In genomic region chr17:27245230-27245696, GRCh38 we compare ENCODE assay signal across 1 cellular context.
TF ChIP-seq lines count a peak whose summit lies in the region.

No MANE protein-coding gene starts in this region.

TF ChIP-seq in HepG2, 621 proteins besides CTCF, POLR2A, EP300 and RAD21 (continued from another document and continues in another):
- TF ChIP-seq IRF9 (CRISPR knock-in tag; IDR thresholded peaks at IDR 0.05; ENCODE audit: borderline replicate concordance): no peak
- peak; percentile 47; the same call in 1 of the 2 replicates for TF ChIP-seq ZFP91 (CRISPR knock-in tag; IDR thresholded peaks at IDR 0.05; ENCODE audit: borderline replicate concordance)
- no peak for TF ChIP-seq CHD4 (IDR thresholded peaks at IDR 0.05; ENCODE audit: borderline replicate concordance, low read length)
- peak; percentile 61 for TF ChIP-seq BCL6 (CRISPR knock-in tag; IDR thresholded peaks at IDR 0.05)
- TF ChIP-seq PHF21A (CRISPR knock-in tag; IDR thresholded peaks at IDR 0.05): no peak
- no peak for TF ChIP-seq ATF5 (CRISPR knock-in tag; IDR thresholded peaks at IDR 0.05; ENCODE audit: low read depth)
- TF ChIP-seq ZNF720 (CRISPR knock-in tag; IDR thresholded peaks at IDR 0.05): no peak
- no peak for TF ChIP-seq ZNF431 (CRISPR knock-in tag; IDR thresholded peaks at IDR 0.05; ENCODE audit: borderline replicate concordance, low read depth)
- no peak for TF ChIP-seq HIVEP1 (CRISPR knock-in tag; IDR thresholded peaks at IDR 0.05)
- TF ChIP-seq ZNF703 (CRISPR knock-in tag; IDR thresholded peaks at IDR 0.05; ENCODE audit: borderline replicate concordance): no peak
- TF ChIP-seq ZNF382 (CRISPR knock-in tag; IDR thresholded peaks at IDR 0.05; ENCODE audit: borderline replicate concordance): no peak
- TF ChIP-seq NR0B2 (CRISPR knock-in tag; IDR thresholded peaks at IDR 0.05): no peak
- no peak for TF ChIP-seq ZNF274 (CRISPR knock-in tag; IDR thresholded peaks at IDR 0.05)
- TF ChIP-seq FIP1L1 (IDR thresholded peaks at IDR 0.05; ENCODE audit: borderline replicate concordance, insufficient read depth, low read depth, low read length): no peak
- TF ChIP-seq SYNCRIP (IDR thresholded peaks at IDR 0.05; ENCODE audit: insufficient read depth, low read depth, low read length): no peak
- TF ChIP-seq DMAP1 (CRISPR knock-in tag; IDR thresholded peaks at IDR 0.05): no peak
- peak; percentile 51; the same call in 1 of the 2 replicates for TF ChIP-seq MED1 (CRISPR knock-in tag; IDR thresholded peaks at IDR 0.05)
- TF ChIP-seq SP5 (CRISPR knock-in tag; IDR thresholded peaks at IDR 0.05; ENCODE audit: borderline replicate concordance, low read depth): peak; percentile 35; the same call in 1 of the 2 replicates
- no peak for TF ChIP-seq SRY (CRISPR knock-in tag; IDR thresholded peaks at IDR 0.05)
- TF ChIP-seq CBX2 (IDR thresholded peaks at IDR 0.05; ENCODE audit: low read depth, low read length): no peak
- no peak for TF ChIP-seq CBX2 (CRISPR knock-in tag; IDR thresholded peaks at IDR 0.05; ENCODE audit: low read depth)
- peak; percentile 82; the same call in 1 of the 2 replicates for TF ChIP-seq MXD4 (CRISPR knock-in tag; IDR thresholded peaks at IDR 0.05)
- TF ChIP-seq ZNF556 (CRISPR knock-in tag; IDR thresholded peaks at IDR 0.05; ENCODE audit: borderline replicate concordance): no peak
- TF ChIP-seq KLF13 (CRISPR knock-in tag; IDR thresholded peaks at IDR 0.05): no peak
- no peak for TF ChIP-seq AKNA (CRISPR knock-in tag; IDR thresholded peaks at IDR 0.05; ENCODE audit: borderline replicate concordance)
- no peak for TF ChIP-seq GFI1 (CRISPR knock-in tag; IDR thresholded peaks at IDR 0.05; ENCODE audit: borderline replicate concordance)
- TF ChIP-seq AHR (CRISPR knock-in tag; IDR thresholded peaks at IDR 0.05): peak; percentile 38; the same call in 1 of the 2 replicates
- TF ChIP-seq SPEN (CRISPR knock-in tag; IDR thresholded peaks at IDR 0.05; ENCODE audit: low read depth): 0 out of 2 replicates have a peak, but pooled peaks have one; percentile 34
- no peak; the same call in 1 of the 2 replicates for TF ChIP-seq IKZF5 (CRISPR knock-in tag; IDR thresholded peaks at IDR 0.05)
- no peak for TF ChIP-seq HMG20B (CRISPR knock-in tag; conservative IDR thresholded peaks at IDR 0.05)
- no peak for TF ChIP-seq EEA1 (CRISPR knock-in tag; IDR thresholded peaks at IDR 0.05; ENCODE audit: borderline replicate concordance)
- no peak for TF ChIP-seq ZNF3 (CRISPR knock-in tag; IDR thresholded peaks at IDR 0.05)
- TF ChIP-seq MYNN (CRISPR knock-in tag; IDR thresholded peaks at IDR 0.05; ENCODE audit: low read depth): no peak
- TF ChIP-seq POLR2AphosphoS2 (IDR thresholded peaks at IDR 0.05; ENCODE audit: low read depth, low read length): no peak
- peak; percentile 34; the same call in 1 of the 2 replicates for TF ChIP-seq ZNF768 (CRISPR knock-in tag; IDR thresholded peaks at IDR 0.05)
- no peak for TF ChIP-seq KLF15 (CRISPR knock-in tag; IDR thresholded peaks at IDR 0.05; ENCODE audit: borderline replicate concordance)
- no peak for TF ChIP-seq RERE (CRISPR knock-in tag; IDR thresholded peaks at IDR 0.05; ENCODE audit: low read depth)
- TF ChIP-seq SKIL (CRISPR knock-in tag; IDR thresholded peaks at IDR 0.05; ENCODE audit: borderline replicate concordance): no peak
- no peak for TF ChIP-seq RBM39 (IDR thresholded peaks at IDR 0.05; ENCODE audit: low read depth, low read length, poor library complexity, severe bottlenecking)
- TF ChIP-seq TP53 (CRISPR knock-in tag; conservative IDR thresholded peaks at IDR 0.05): no peak
- no peak for TF ChIP-seq PTBP1 (IDR thresholded peaks at IDR 0.05; ENCODE audit: low read depth, low read length, poor library complexity, severe bottlenecking)
- no peak for TF ChIP-seq TBX2 (CRISPR knock-in tag; IDR thresholded peaks at IDR 0.05; ENCODE audit: borderline replicate concordance)
- TF ChIP-seq NFIC (IDR thresholded peaks at IDR 0.05; ENCODE audit: low read length): no peak
- TF ChIP-seq THAP11 (CRISPR knock-in tag; IDR thresholded peaks at IDR 0.05): no peak; the same call in 1 of the 2 replicates
